ENCODE assay signal across 32 cellular contexts in genomic region chr9:125681657-125682056, GRCh38.
"Had no signal": no experiment of that assay in that cellular context is flagged by ENCODE, and none has a peak within 500 bp of the region (broad histone marks: within the 10 kb centered on the region; RNA-seq: fewer than 3 reads in every experiment).

No MANE protein-coding gene starts in this region.

- H3K4me1 ChIP-seq: Peyer's patch had no signal

- DNase-seq: activated CD4-positive, alpha-beta memory T cell treated with anti-CD3 and anti-CD28 coated beads for 36 hours; activated CD4-positive, alpha-beta T cell treated with anti-CD3 and anti-CD28 coated beads for 4 hours; activated CD4-positive, alpha-beta T cell treated with anti-CD3 and anti-CD28 coated beads, Interleukin-2, amount 50 U/mL, for 1 hour; activated CD8-positive, alpha-beta memory T cell treated with anti-CD3 and anti-CD28 coated beads, Interleukin-2, amount 50 U/mL, for 4 hours; activated gamma-delta T cell treated with Interleukin-2 at 50 U/mL for 16 hours; activated naive CD4-positive, alpha-beta T cell treated with anti-CD3 and anti-CD28 coated beads for 36 hours; activated T-cell treated with anti-CD3 and anti-CD28 coated beads for 4 hours; activated T-cell treated with anti-CD3 and anti-CD28 coated beads, Interleukin-2, amount 50 U/mL, for 4 hours; caudate nucleus; cerebellar nuclear complex; Kasumi-1; MG63; NCI-H1048; NCI-H1105 treated with DMSO at 0.1 percent for 48 hours; NCI-H1436; NCI-H1694; NCI-H2029; NCI-H345; NCI-H524 treated with DMSO at 0.1 percent for 48 hours; PC-3; Peyer's patch; RPMI8226; SIG-M5 had no signal

- H3K4me3 Mint-ChIP-seq: activated CD4-positive, alpha-beta memory T cell treated with anti-CD3 and anti-CD28 coated beads for 36 hours; activated naive CD4-positive, alpha-beta T cell treated with anti-CD3 and anti-CD28 coated beads for 36 hours; activated T-cell treated with anti-CD3 and anti-CD28 coated beads, Interleukin-2, amount 50 U/mL, for 4 hours; activated T-helper 1 cell treated with anti-CD3 and anti-CD28 coated beads, Interleukin-12 subunit alpha, Interleukin-12 subunit beta, Interleukin-2, Interleukin-4 antibody, amounts not matched to agents 30 ng/mL and 10 ng/mL and 1 ng/mL, durations not matched to agents 14 hours and 24 hours and 36 hours; brain; T-helper 2 cell treated with Interferon-gamma antibody and Interleukin-4, amounts not matched to agents 5 μg/mL and 100 μg/mL, for 36 hours had no signal

- ATAC-seq: activated CD4-positive, CD25-positive, alpha-beta regulatory T cell treated with anti-CD3 and anti-CD28 coated beads, Interleukin-2, amount 50 U/mL, for 24 hours; activated naive CD4-positive, alpha-beta T cell treated with anti-CD3 and anti-CD28 coated beads, Interleukin-2, amount 50 U/mL, for 72 hours; activated T-cell treated with anti-CD3 and anti-CD28 coated beads, Interleukin-2, amount 50 U/mL, for 4 hours; PC-3; Right ventricle myocardium inferior had no signal

- H3K27me3 Mint-ChIP-seq: activated CD4-positive, alpha-beta memory T cell treated with anti-CD3 and anti-CD28 coated beads for 36 hours; brain had no signal

- H3K27ac ChIP-seq: adrenal gland, Peyer's patch had no signal

- H3K27ac Mint-ChIP-seq: activated CD4-positive, alpha-beta memory T cell treated with anti-CD3 and anti-CD28 coated beads for 36 hours; activated naive CD4-positive, alpha-beta T cell treated with anti-CD3 and anti-CD28 coated beads for 36 hours; activated naive CD4-positive, alpha-beta T cell treated with anti-CD3 and anti-CD28 coated beads, Interleukin-2, amount 50 U/mL, for 72 hours; activated T-helper 1 cell treated with anti-CD3 and anti-CD28 coated beads, Interleukin-12 subunit alpha, Interleukin-12 subunit beta, Interleukin-2, Interleukin-4 antibody, amounts not matched to agents 30 ng/mL and 10 ng/mL and 1 ng/mL, durations not matched to agents 14 hours and 24 hours and 36 hours; brain; T-helper 2 cell treated with Interferon-gamma antibody and Interleukin-4, amounts not matched to agents 5 μg/mL and 100 μg/mL, for 36 hours had no signal

- H3K36me3 ChIP-seq: adrenal gland, Peyer's patch had no signal

- H3K4me3 ChIP-seq: adrenal gland, MG63, Peyer's patch had no signal

- FAIRE-seq: bronchial epithelial cell, TTC549 had no signal

- H3K27me3 ChIP-seq: adrenal gland, MG63, Peyer's patch had no signal

- H3K9me3 ChIP-seq: adrenal gland, MG63, Peyer's patch had no signal

- H3K9me3 Mint-ChIP-seq: activated CD4-positive, alpha-beta memory T cell treated with anti-CD3 and anti-CD28 coated beads for 36 hours; activated naive CD4-positive, alpha-beta T cell treated with anti-CD3 and anti-CD28 coated beads for 36 hours; activated naive CD4-positive, alpha-beta T cell treated with anti-CD3 and anti-CD28 coated beads, Interleukin-2, amount 50 U/mL, for 72 hours; activated T-cell treated with anti-CD3 and anti-CD28 coated beads, Interleukin-2, amount 50 U/mL, for 4 hours; activated T-helper 1 cell treated with anti-CD3 and anti-CD28 coated beads, Interleukin-12 subunit alpha, Interleukin-12 subunit beta, Interleukin-2, Interleukin-4 antibody, amounts not matched to agents 30 ng/mL and 10 ng/mL and 1 ng/mL, durations not matched to agents 14 hours and 24 hours and 36 hours; brain; T-helper 2 cell treated with Interferon-gamma antibody and Interleukin-4, amounts not matched to agents 5 μg/mL and 100 μg/mL, for 36 hours had no signal
